Comparison of ENCODE assay signal across 17 cellular contexts in the genomic region with DNA sequence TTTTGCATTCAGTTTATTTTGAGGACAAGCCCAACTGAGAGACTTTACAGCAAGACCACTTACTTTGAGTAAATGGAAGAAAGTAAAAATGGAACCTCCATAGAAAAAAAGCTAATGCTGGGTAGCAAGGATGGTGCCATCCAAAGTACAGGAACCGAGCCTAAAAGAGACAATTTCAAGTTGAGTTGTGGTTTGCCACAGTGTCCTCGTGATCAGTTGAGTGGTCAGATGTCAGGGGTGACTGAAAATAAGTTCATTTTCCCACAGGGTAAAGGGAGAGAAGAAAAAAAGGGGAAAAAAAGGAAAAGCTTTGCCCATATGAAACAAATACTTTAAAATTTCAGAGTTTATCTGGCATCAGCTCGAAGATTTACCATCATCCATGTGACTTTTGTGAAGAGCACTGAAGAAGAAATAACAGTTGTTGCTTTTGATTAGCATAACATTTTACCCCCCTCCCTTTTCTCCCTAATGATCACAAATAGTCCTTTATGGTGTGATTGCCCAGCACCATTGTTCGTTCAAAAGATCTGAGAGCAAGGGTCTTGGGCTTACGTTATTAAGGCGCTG.
A peak's percentile ranks its signal among the peaks of the same experiment; 100 is the strongest.
DNase-seq lines count a peak whose midpoint lies in the region; ATAC-seq and TF ChIP-seq lines count a peak whose summit lies in the region.
"Had no signal": no experiment of that assay in that cellular context is flagged by ENCODE, and none has a peak within 500 bp of the region (broad histone marks: within the 10 kb centered on the region; RNA-seq: fewer than 3 reads in every experiment).

No MANE protein-coding gene starts in this region.

- no TSS peak for BruUV-seq in mammary epithelial cell (replicated peaks; lab: Mats Ljungman, UMichigan)

- no peak overlapping the region for H3K27ac Mint-ChIP-seq in activated T-cell treated with anti-CD3 and anti-CD28 coated beads, Interleukin-2, amount 50 U/mL, for 24 hours

- H3K79me2 ChIP-seq in osteoblast (ENCODE audit: insufficient read depth, low read length) (no peaks in the 10 kb centered on the region), mammary epithelial cell (ENCODE audit: insufficient read depth, low read length) (no peaks in the 10 kb centered on the region)

- 87% methylated on average over 6 of the region's 6 CpGs for WGBS in mammary epithelial cell (ENCODE audit: low coverage, missing lambda C conversion rate)

- intact Hi-C loops in mammary epithelial cell (cut with micrococcal nuclease) = no loop called here

- H3K27ac ChIP-seq in BLaER1 (no peak overlapping the region; the same call in 1 of the 2 replicates), osteoblast (ENCODE audit: low read depth, low read length) (peak overlapping the region; percentile 66), mammary epithelial cell (ENCODE audit: insufficient read depth, low read depth, low read length) (no peak overlapping the region)

- H3K9me3 ChIP-seq in BLaER1 = no peaks in the 10 kb centered on the region
- H3K9me3 ChIP-seq in adipocyte (ENCODE audit: control insufficient read depth, low read length) = no peaks in the 10 kb centered on the region
- no peaks in the 10 kb centered on the region for H3K9me3 ChIP-seq in osteoblast (ENCODE audit: low read depth, low read length)
- no peaks in the 10 kb centered on the region for H3K9me3 ChIP-seq in mammary epithelial cell (replicated peaks; ENCODE audit: insufficient read depth, low read length)
- H3K9me3 ChIP-seq: BE2C had no signal

- H4K20me1 ChIP-seq in BLaER1 (no peaks in the 10 kb centered on the region), osteoblast (ENCODE audit: insufficient read depth, low read length) (no peaks in the 10 kb centered on the region), mammary epithelial cell (ENCODE audit: insufficient read depth, low read length) (no peaks in the 10 kb centered on the region)

- H3K9ac ChIP-seq in BLaER1 (no peak overlapping the region), adipocyte (ENCODE audit: low read length) (peak overlapping the region; percentile 79), mammary epithelial cell (ENCODE audit: insufficient read depth, low read length) (no peak overlapping the region)

- H3K4me1 ChIP-seq in BLaER1 (peaks cover 24% of the 10 kb centered on the region), adipocyte (ENCODE audit: control insufficient read depth, insufficient read depth, low read length) (peaks cover 49% of the 10 kb centered on the region), osteoblast (ENCODE audit: insufficient read depth, low read length) (peaks cover 39% of the 10 kb centered on the region), mammary epithelial cell (ENCODE audit: insufficient read depth, low read length) (peaks cover 4% of the 10 kb centered on the region)

- no peaks in the 10 kb centered on the region for H3K36me3 ChIP-seq in BLaER1
- H3K36me3 ChIP-seq in adipocyte (ENCODE audit: control insufficient read depth, insufficient read depth, low read length, severe bottlenecking) = no peaks in the 10 kb centered on the region
- no peaks in the 10 kb centered on the region for H3K36me3 ChIP-seq in osteoblast (ENCODE audit: insufficient read depth, low read length)
- H3K36me3 ChIP-seq in mammary epithelial cell (ENCODE audit: insufficient read depth, low read length) = no peaks in the 10 kb centered on the region
- H3K36me3 ChIP-seq: BE2C had no signal

- TF ChIP-seq CTCF in osteoblast (IDR thresholded peaks at IDR 0.05; ENCODE audit: extremely low read depth, low read depth, low read length) (no peak), mammary epithelial cell (conservative IDR thresholded peaks at IDR 0.05 in 1 of 2, IDR thresholded peaks at IDR 0.05 in 1 of 2; ENCODE audit: extremely low read depth in 1 of 2, insufficient read depth in 1 of 2, low read depth in 1 of 2, low read length in 2 of 2) (no peak)

- CTCF ChIA-PET in mammary epithelial cell (lab: Charles Lee; ENCODE audit: low non-redundant PET) = no interaction called here

- H2AFZ ChIP-seq in osteoblast (ENCODE audit: low read length) = peak overlapping the region; percentile 43
- H2AFZ ChIP-seq in mammary epithelial cell (ENCODE audit: low read depth, low read length) = no peak overlapping the region

- peak; percentile 29 for DNase-seq in Jurkat, Clone E6-1 (ENCODE audit: low read depth, low spot score)
- DNase-seq in adipocyte (ENCODE audit: low read depth) (no peak), osteoblast (ENCODE audit: insufficient read length, low spot score, missing footprints) (no peak), NK-92 (lab: John Stamatoyannopoulos, UW; ENCODE audit: unreplicated experiment) (no peak), mammary epithelial cell (no peak)
- no peak for DNase-seq in activated T-cell treated with anti-CD3 and anti-CD28 coated beads, Interleukin-2, amount 50 U/mL, for 24 hours
- DNase-seq: activated CD4-positive, alpha-beta T cell treated with anti-CD3 and anti-CD28 coated beads, Interleukin-2, amount 50 U/mL, for 1 hour; cortex of kidney; NCI-H1436 treated with DMSO at 0.1 percent for 48 hours; NCI-H524; nucleus accumbens; stimulated activated CD4-positive, alpha-beta T cell treated with anti-CD3 and anti-CD28 coated beads, Interleukin-12 subunit alpha, Interleukin-12 subunit beta, amount 100 ng/mL, for 4 hours; T-helper 9 cell had no signal

- H3K27me3 Mint-ChIP-seq in activated T-cell treated with anti-CD3 and anti-CD28 coated beads, Interleukin-2, amount 50 U/mL, for 24 hours = no peaks in the 10 kb centered on the region

- H3K36me3 Mint-ChIP-seq in activated T-cell treated with anti-CD3 and anti-CD28 coated beads, Interleukin-2, amount 50 U/mL, for 24 hours (ENCODE audit: low read depth) = no peaks in the 10 kb centered on the region

- H3K4me3 Mint-ChIP-seq in activated T-cell treated with anti-CD3 and anti-CD28 coated beads, Interleukin-2, amount 50 U/mL, for 24 hours = no peak overlapping the region

- H3K4me3 ChIP-seq in BLaER1 (no peak overlapping the region), adipocyte (ENCODE audit: low read length) (peak overlapping the region; percentile 61), osteoblast (ENCODE audit: insufficient read depth, low read length) (peak overlapping the region; percentile 8), mammary epithelial cell (replicated peaks in 1 of 3; ENCODE audit: insufficient read depth in 1 of 3, low read depth in 2 of 3, low read length in 3 of 3) (no peak overlapping the region)
- H3K4me3 ChIP-seq in Jurkat, Clone E6-1 (ENCODE audit: low read length) = no peak overlapping the region

- in situ Hi-C loops in mammary epithelial cell (cut with MboI; ENCODE audit: low sequenced_read_pairs in 2 of 2) = no loop called here

- no peaks in the 10 kb centered on the region for H3K9me3 Mint-ChIP-seq in activated T-cell treated with anti-CD3 and anti-CD28 coated beads, Interleukin-2, amount 50 U/mL, for 24 hours

- H3K4me2 ChIP-seq in BLaER1 (peak overlapping the region; percentile 62), osteoblast (ENCODE audit: insufficient read depth, low read length) (peak overlapping the region; percentile 79), mammary epithelial cell (ENCODE audit: insufficient read depth, low read depth, low read length) (no peak overlapping the region)

- no peak for ATAC-seq in GM19452 (IDR thresholded peaks at IDR 0.05; ENCODE audit: unreplicated experiment)
- ATAC-seq: HepG2 had no signal

- dilution Hi-C loops in mammary epithelial cell (cut with HindIII; ENCODE audit: low sequenced_read_pairs) = no loop called here

- peaks cover 13% of the 10 kb centered on the region for H3K4me1 Mint-ChIP-seq in activated T-cell treated with anti-CD3 and anti-CD28 coated beads, Interleukin-2, amount 50 U/mL, for 24 hours (ENCODE audit: low read depth)

- no peaks in the 10 kb centered on the region for H3K27me3 ChIP-seq in BLaER1
- no peaks in the 10 kb centered on the region for H3K27me3 ChIP-seq in adipocyte (replicated peaks; ENCODE audit: control insufficient read depth, insufficient read depth, low read length)
- no peaks in the 10 kb centered on the region for H3K27me3 ChIP-seq in osteoblast (ENCODE audit: insufficient read depth, low read length)
- H3K27me3 ChIP-seq in mammary epithelial cell (ENCODE audit: insufficient read depth, low read length) = no peaks in the 10 kb centered on the region
- H3K27me3 ChIP-seq: BE2C had no signal

Comparison
In these comparisons a context has a peak if more than half of its experiments do, and no peak if none do; other contexts are left out.
1. H3K4me3 ChIP-seq: peak in adipocyte (single experiment) and osteoblast (single experiment); none in BLaER1 (single experiment), Jurkat, Clone E6-1 (single experiment) and mammary epithelial cell (0 of 3).